In the genomic region with DNA sequence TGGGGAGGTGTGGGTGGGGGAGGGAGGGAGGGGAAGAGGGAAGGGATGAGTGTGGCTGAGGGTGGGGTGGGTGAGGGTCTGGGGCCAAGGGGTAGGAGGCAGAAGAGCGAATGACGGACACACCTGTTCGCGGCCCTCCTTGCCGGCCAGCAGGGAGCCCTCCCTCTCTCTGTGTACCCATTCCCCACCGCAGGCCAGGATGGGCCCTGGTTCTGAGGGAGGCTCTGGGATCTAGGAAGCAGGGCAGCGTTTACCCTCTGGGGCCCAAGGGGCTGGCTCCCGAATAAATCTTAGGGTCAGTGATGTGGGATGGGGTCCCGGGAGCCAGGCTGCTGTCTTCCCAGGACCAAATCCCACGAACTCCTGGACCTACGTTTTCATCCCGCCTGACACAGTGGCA, we compare ENCODE assay signal across 1 cellular context.
TF ChIP-seq lines count a peak whose summit lies in the region.

No MANE protein-coding gene starts in this region.

TF ChIP-seq in H1, 55 proteins besides CTCF, POLR2A, EP300 and RAD21:
- TF ChIP-seq, protein P1, sequence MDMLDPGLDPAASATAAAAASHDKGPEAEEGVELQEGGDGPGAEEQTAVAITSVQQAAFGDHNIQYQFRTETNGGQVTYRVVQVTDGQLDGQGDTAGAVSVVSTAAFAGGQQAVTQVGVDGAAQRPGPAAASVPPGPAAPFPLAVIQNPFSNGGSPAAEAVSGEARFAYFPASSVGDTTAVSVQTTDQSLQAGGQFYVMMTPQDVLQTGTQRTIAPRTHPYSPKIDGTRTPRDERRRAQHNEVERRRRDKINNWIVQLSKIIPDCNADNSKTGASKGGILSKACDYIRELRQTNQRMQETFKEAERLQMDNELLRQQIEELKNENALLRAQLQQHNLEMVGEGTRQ (IDR thresholded peaks at IDR 0.05; ENCODE audit: low read length): no peak
- TF ChIP-seq TBP (IDR thresholded peaks at IDR 0.05; ENCODE audit: low read depth, low read length) (no peak), RNF2 (IDR thresholded peaks at IDR 0.05; ENCODE audit: borderline replicate concordance, low read depth, low read length, missing control alignments, poor library complexity, severe bottlenecking) (no peak), RBBP5 (IDR thresholded peaks at IDR 0.05; ENCODE audit: borderline replicate concordance, low read depth, low read length) (no peak), CHD2 (IDR thresholded peaks at IDR 0.05; ENCODE audit: low read length) (no peak), KDM5A (IDR thresholded peaks at IDR 0.05; ENCODE audit: low read length) (no peak), RXRA (IDR thresholded peaks at IDR 0.05; ENCODE audit: insufficient read depth, low read depth, low read length) (no peak), NRF1 (IDR thresholded peaks at IDR 0.05; ENCODE audit: low read depth, low read length) (no peak), GTF2F1 (IDR thresholded peaks at IDR 0.05; ENCODE audit: borderline replicate concordance, low read depth, low read length) (no peak), CEBPB (IDR thresholded peaks at IDR 0.05; ENCODE audit: low read depth, low read length) (no peak), TEAD4 (IDR thresholded peaks at IDR 0.05; ENCODE audit: low read depth, low read length) (no peak), CBX5 (IDR thresholded peaks at IDR 0.05; ENCODE audit: low read depth, low read length) (no peak)
- TF ChIP-seq, protein P2, sequence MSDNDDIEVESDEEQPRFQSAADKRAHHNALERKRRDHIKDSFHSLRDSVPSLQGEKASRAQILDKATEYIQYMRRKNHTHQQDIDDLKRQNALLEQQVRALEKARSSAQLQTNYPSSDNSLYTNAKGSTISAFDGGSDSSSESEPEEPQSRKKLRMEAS (IDR thresholded peaks at IDR 0.05): no peak
- TF ChIP-seq, protein P3, sequence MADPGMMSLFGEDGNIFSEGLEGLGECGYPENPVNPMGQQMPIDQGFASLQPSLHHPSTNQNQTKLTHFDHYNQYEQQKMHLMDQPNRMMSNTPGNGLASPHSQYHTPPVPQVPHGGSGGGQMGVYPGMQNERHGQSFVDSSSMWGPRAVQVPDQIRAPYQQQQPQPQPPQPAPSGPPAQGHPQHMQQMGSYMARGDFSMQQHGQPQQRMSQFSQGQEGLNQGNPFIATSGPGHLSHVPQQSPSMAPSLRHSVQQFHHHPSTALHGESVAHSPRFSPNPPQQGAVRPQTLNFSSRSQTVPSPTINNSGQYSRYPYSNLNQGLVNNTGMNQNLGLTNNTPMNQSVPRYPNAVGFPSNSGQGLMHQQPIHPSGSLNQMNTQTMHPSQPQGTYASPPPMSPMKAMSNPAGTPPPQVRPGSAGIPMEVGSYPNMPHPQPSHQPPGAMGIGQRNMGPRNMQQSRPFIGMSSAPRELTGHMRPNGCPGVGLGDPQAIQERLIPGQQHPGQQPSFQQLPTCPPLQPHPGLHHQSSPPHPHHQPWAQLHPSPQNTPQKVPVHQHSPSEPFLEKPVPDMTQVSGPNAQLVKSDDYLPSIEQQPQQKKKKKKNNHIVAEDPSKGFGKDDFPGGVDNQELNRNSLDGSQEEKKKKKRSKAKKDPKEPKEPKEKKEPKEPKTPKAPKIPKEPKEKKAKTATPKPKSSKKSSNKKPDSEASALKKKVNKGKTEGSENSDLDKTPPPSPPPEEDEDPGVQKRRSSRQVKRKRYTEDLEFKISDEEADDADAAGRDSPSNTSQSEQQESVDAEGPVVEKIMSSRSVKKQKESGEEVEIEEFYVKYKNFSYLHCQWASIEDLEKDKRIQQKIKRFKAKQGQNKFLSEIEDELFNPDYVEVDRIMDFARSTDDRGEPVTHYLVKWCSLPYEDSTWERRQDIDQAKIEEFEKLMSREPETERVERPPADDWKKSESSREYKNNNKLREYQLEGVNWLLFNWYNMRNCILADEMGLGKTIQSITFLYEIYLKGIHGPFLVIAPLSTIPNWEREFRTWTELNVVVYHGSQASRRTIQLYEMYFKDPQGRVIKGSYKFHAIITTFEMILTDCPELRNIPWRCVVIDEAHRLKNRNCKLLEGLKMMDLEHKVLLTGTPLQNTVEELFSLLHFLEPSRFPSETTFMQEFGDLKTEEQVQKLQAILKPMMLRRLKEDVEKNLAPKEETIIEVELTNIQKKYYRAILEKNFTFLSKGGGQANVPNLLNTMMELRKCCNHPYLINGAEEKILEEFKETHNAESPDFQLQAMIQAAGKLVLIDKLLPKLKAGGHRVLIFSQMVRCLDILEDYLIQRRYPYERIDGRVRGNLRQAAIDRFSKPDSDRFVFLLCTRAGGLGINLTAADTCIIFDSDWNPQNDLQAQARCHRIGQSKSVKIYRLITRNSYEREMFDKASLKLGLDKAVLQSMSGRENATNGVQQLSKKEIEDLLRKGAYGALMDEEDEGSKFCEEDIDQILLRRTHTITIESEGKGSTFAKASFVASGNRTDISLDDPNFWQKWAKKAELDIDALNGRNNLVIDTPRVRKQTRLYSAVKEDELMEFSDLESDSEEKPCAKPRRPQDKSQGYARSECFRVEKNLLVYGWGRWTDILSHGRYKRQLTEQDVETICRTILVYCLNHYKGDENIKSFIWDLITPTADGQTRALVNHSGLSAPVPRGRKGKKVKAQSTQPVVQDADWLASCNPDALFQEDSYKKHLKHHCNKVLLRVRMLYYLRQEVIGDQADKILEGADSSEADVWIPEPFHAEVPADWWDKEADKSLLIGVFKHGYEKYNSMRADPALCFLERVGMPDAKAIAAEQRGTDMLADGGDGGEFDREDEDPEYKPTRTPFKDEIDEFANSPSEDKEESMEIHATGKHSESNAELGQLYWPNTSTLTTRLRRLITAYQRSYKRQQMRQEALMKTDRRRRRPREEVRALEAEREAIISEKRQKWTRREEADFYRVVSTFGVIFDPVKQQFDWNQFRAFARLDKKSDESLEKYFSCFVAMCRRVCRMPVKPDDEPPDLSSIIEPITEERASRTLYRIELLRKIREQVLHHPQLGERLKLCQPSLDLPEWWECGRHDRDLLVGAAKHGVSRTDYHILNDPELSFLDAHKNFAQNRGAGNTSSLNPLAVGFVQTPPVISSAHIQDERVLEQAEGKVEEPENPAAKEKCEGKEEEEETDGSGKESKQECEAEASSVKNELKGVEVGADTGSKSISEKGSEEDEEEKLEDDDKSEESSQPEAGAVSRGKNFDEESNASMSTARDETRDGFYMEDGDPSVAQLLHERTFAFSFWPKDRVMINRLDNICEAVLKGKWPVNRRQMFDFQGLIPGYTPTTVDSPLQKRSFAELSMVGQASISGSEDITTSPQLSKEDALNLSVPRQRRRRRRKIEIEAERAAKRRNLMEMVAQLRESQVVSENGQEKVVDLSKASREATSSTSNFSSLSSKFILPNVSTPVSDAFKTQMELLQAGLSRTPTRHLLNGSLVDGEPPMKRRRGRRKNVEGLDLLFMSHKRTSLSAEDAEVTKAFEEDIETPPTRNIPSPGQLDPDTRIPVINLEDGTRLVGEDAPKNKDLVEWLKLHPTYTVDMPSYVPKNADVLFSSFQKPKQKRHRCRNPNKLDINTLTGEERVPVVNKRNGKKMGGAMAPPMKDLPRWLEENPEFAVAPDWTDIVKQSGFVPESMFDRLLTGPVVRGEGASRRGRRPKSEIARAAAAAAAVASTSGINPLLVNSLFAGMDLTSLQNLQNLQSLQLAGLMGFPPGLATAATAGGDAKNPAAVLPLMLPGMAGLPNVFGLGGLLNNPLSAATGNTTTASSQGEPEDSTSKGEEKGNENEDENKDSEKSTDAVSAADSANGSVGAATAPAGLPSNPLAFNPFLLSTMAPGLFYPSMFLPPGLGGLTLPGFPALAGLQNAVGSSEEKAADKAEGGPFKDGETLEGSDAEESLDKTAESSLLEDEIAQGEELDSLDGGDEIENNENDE (IDR thresholded peaks at IDR 0.05; ENCODE audit: insufficient replicate concordance, low read length): no peak
